ENCODE assay signal across 12 cellular contexts in the genomic region with DNA sequence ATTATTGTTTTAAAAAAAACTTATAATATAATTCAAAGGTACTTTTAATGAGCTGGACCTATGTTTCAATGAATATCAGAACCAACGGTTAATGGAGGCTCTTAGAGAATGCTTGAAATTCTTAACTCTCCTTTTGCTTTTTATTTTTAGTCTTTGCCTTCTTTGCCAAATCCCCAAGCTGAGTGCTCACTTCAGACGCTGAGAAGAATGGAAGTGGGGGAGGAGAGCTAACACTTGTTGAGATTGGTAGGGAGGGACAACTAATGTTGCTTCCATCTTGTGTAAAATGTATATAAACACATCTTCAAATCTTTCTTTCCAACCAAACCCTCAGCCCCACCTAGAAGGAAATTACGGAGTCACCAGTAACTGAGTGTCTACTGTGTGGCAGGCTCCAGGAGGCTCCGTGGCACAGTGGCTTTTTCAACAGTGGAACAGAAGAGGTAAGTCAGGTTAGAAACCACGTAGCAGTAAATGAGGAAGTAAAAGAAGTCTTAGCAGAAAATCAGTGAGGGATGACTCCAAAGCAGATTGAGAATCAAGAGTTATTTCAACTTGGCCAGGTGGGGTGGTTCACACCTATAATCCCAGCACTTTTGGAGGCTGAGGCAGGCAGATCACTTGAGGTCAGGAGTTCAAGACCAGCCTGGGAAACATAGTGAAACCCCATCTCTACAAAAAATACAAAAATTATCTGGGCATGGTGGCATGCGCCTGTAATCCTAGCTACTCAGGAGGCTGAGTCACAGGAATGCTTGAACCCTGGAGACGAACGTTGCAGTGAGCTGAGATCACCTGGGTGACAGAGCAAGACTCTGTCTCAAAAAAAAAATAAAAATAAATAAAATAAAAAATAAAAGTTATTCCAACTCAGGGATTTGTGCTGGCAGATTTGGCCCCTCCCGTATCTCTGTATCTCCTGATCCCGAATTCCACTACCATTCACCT. TPM values are rescaled to one million over a fixed set of nuclear protein-coding genes. Genes with fewer than 3 reads are reported as not detected.
A peak's percentile ranks its signal among the peaks of the same experiment; 100 is the strongest.
DNase-seq lines count a peak whose midpoint lies in the region; ATAC-seq and TF ChIP-seq lines count a peak whose summit lies in the region.
"Had no signal": no experiment of that assay in that cellular context is flagged by ENCODE, and none has a peak within 500 bp of the region (broad histone marks: within the 10 kb centered on the region; RNA-seq: fewer than 3 reads in every experiment).

No MANE protein-coding gene starts in this region.

- TF ChIP-seq CTCF in GM13976 (IDR thresholded peaks at IDR 0.05; ENCODE audit: borderline replicate concordance, control extremely low read depth, extremely low read depth, insufficient read depth, missing control alignments): no peak
- no peak for TF ChIP-seq CTCF in psoas muscle (IDR thresholded peaks at IDR 0.05)

- in situ Hi-C loops in GM13976 (cut with MboI; ENCODE audit: low sequenced_read_pairs, unreplicated experiment): no loop called here

- no peaks in the 10 kb centered on the region for H3K36me3 ChIP-seq in psoas muscle (ENCODE audit: insufficient read depth in 1 of 2, low read depth in 1 of 2)
- H3K36me3 ChIP-seq: tibial nerve had no signal

- ATAC-seq in GM21526 (IDR thresholded peaks at IDR 0.05; ENCODE audit: low FRiP score, unreplicated experiment): peak; percentile 65
- peak; percentile 63 for ATAC-seq in HG03469 (IDR thresholded peaks at IDR 0.05; ENCODE audit: unreplicated experiment)
- ATAC-seq in right cardiac atrium: peak; percentile 44 to 45
- ATAC-seq in HG03457 (IDR thresholded peaks at IDR 0.05; ENCODE audit: unreplicated experiment): no peak
- no peak for ATAC-seq in psoas muscle

- H3K27me3 ChIP-seq in right cardiac atrium (ENCODE audit: control insufficient read depth, insufficient read depth): no peaks in the 10 kb centered on the region
- H3K27me3 ChIP-seq in psoas muscle (ENCODE audit: insufficient read depth in 3 of 3, low read length in 2 of 3): no peaks in the 10 kb centered on the region
- H3K27me3 ChIP-seq: tibial nerve had no signal

- H3K4me3 ChIP-seq in right cardiac atrium (ENCODE audit: low read length) (no peak overlapping the region), psoas muscle (no peak overlapping the region)
- H3K4me3 ChIP-seq: tibial nerve had no signal

- intact Hi-C loops in right cardiac atrium (cut with DNase I): no loop called here
- intact Hi-C loops in psoas muscle (cut with DNase I): no loop called here

- 73% methylated on average over 10 of the region's 10 CpGs for WGBS in right cardiac atrium
- 60 to 71% (median 68%) methylated on average over 10 of the region's 10 CpGs for WGBS in psoas muscle, 3 donors

- H3K4me1 ChIP-seq in right cardiac atrium (ENCODE audit: control insufficient read depth, insufficient read depth, low read length) (peaks cover 4% of the 10 kb centered on the region), psoas muscle (peaks cover 19% of the 10 kb centered on the region)

- no peaks in the 10 kb centered on the region for H3K9me3 ChIP-seq in right cardiac atrium (ENCODE audit: control insufficient read depth, low read length)
- H3K9me3 ChIP-seq in psoas muscle: no peaks in the 10 kb centered on the region
- H3K9me3 ChIP-seq: tibial nerve had no signal

- peak overlapping the region; percentile 51 for H3K27ac ChIP-seq in right cardiac atrium (ENCODE audit: low read length)
- H3K27ac ChIP-seq in psoas muscle: no peak overlapping the region
- H3K27ac ChIP-seq: tibial nerve had no signal

- DNase-seq in GM13976 (ENCODE audit: low spot score) (peak; percentile 49), right cardiac atrium (no peak), psoas muscle (no peak)
- no peak for DNase-seq in stimulated activated CD4-positive, alpha-beta T cell treated with anti-CD3 and anti-CD28 coated beads, Interleukin-12 subunit alpha, Interleukin-12 subunit beta, amount 100 ng/mL, for 4 hours
- DNase-seq in stimulated activated CD4-positive, alpha-beta T cell treated with anti-CD3 and anti-CD28 coated beads, Interleukin-2, amount 100 ng/mL, for 24 hours: no peak
- DNase-seq: CD8-positive, alpha-beta memory T cell; hypothalamus; stimulated activated CD4-positive, alpha-beta T cell treated with anti-CD3 and anti-CD28 coated beads, Interleukin-2, amount 100 ng/mL, for 48 hours had no signal

RNA-seq across cellular contexts. Expression of a gene that starts 45.0 kb away (rescaled TPM):
- total RNA-seq in right cardiac atrium (10 to 100 TPM; 43.4 to 59.3 (median 49.3) TPM), psoas muscle (10 to 100 TPM; 18.4 to 27.9 (median 22.9) TPM)
- polyA plus RNA-seq in right cardiac atrium (6.2 TPM), psoas muscle (10 to 100 TPM in 1 of 3 donors, 1 to 10 TPM in 2; 3.5 to 10.2 (median 5.1) TPM)

Comparison
In these comparisons a context has a peak if more than half of its experiments do, and no peak if none do; other contexts are left out.
1. ATAC-seq: peak in GM21526 (single experiment), HG03469 (single experiment) and right cardiac atrium (2 of 2); none in HG03457 (single experiment) and psoas muscle (0 of 4).